ENCODE assay signal across 8 cellular contexts in genomic region chr3:53255775-53256703, GRCh38. TPM values are rescaled to one million over a fixed set of nuclear protein-coding genes. Genes with fewer than 3 reads are reported as not detected.
DNase-seq lines count a peak whose midpoint lies in the region; ATAC-seq and TF ChIP-seq lines count a peak whose summit lies in the region.

Gene TKT, minus strand, starts transcription at chr3:53256022. Its CDS starts 80 bp downstream, at chr3:53255942.

- H3K36me3 ChIP-seq in liver (ENCODE audit: control insufficient read depth in 4 of 4, insufficient read depth in 3 of 4, low read depth in 1 of 4, low read length in 3 of 4): no peaks in the 10 kb centered on the region

- DNase-seq in AG08395 (ENCODE audit: low spot score) (peak; percentile 99), NCI-H510A treated with DMSO at 0.1 percent for 48 hours (lab: John Stamatoyannopoulos, UW) (peak; percentile 55), dermis blood vessel endothelial cell (peak; percentile 87)
- DNase-seq in activated CD4-positive, alpha-beta T cell treated with anti-CD3 and anti-CD28 coated beads, Interleukin-2, amount 50 U/mL, for 24 hours (ENCODE audit: low read depth in 1 of 2, low spot score in 1 of 2): peak; percentile 68 to 69
- DNase-seq in stimulated activated CD4-positive, alpha-beta T cell treated with anti-CD3 and anti-CD28 coated beads, Interleukin-4, amount 100 ng/mL, for 1 hour: peak; percentile 82

- no peak for TF ChIP-seq RAD21 in liver (IDR thresholded peaks at IDR 0.05)

- H3K9ac ChIP-seq in liver (ENCODE audit: low read depth in 1 of 2, low read length in 2 of 2): peak within 1 kb of the TSS; percentile 64 to 75

- 13% methylated on average over 66 of the region's 66 CpGs for WGBS in liver

- H3K4me3 ChIP-seq in liver (ENCODE audit: low read depth in 1 of 3, low read length in 3 of 3): peak within 1 kb of the TSS; percentile 76 to 81 (median 80)

- no peaks in the 10 kb centered on the region for H3K9me3 ChIP-seq in liver (ENCODE audit: control insufficient read depth in 4 of 4, low read length in 3 of 4)

- peaks cover 7 to 18% (median 13%) of the 10 kb centered on the region in 4 donors for H3K4me1 ChIP-seq in liver (ENCODE audit: control insufficient read depth in 4 of 4, insufficient read depth in 4 of 4, low read length in 3 of 4)

- peak; percentile 63 for ATAC-seq in GM18868 (IDR thresholded peaks at IDR 0.05; ENCODE audit: unreplicated experiment)
- ATAC-seq in HG03108 (IDR thresholded peaks at IDR 0.05; ENCODE audit: unreplicated experiment): peak; percentile 39

- TF ChIP-seq CTCF in liver (IDR thresholded peaks at IDR 0.05; ENCODE audit: low read depth, low read length, missing input control): no peak

- H3K27me3 ChIP-seq in liver (ENCODE audit: control insufficient read depth in 4 of 4, insufficient read depth in 4 of 4, low read length in 3 of 4): no peaks in the 10 kb centered on the region

- peak within 1 kb of the TSS; percentile 76 to 78 for H3K27ac ChIP-seq in liver (ENCODE audit: low read depth in 1 of 2, low read length in 2 of 2)

TF ChIP-seq in liver, 16 proteins besides CTCF, POLR2A, EP300 and RAD21:
- TF ChIP-seq JUND (IDR thresholded peaks at IDR 0.05) (no peak), GABPA (IDR thresholded peaks at IDR 0.05 in 1 of 2, conservative IDR thresholded peaks at IDR 0.05 in 1 of 2) (no peak), RXRA (IDR thresholded peaks at IDR 0.05) (no peak), HNF4A (conservative IDR thresholded peaks at IDR 0.05) (no peak), SP1 (IDR thresholded peaks at IDR 0.05) (peak; percentile 44), YY1 (IDR thresholded peaks at IDR 0.05) (no peak), REST (IDR thresholded peaks at IDR 0.05) (peak; percentile 93), MAX (IDR thresholded peaks at IDR 0.05) (no peak), EGR1 (IDR thresholded peaks at IDR 0.05; ENCODE audit: low read depth in 2 of 2) (no peak), FOXA1 (IDR thresholded peaks at IDR 0.05) (no peak), ZBTB33 (IDR thresholded peaks at IDR 0.05) (no peak), HNF4G (IDR thresholded peaks at IDR 0.05) (no peak), FOXA2 (IDR thresholded peaks at IDR 0.05) (no peak), TAF1 (conservative IDR thresholded peaks at IDR 0.05) (no peak), NR2F2 (IDR thresholded peaks at IDR 0.05) (no peak), ATF3 (IDR thresholded peaks at IDR 0.05) (no peak)

RNA-seq across cellular contexts. Expression of gene TKT, which starts in this region (rescaled TPM):
- 297 and 647 TPM in 2 replicates for total RNA-seq in dermis blood vessel endothelial cell
- total RNA-seq in liver: 100 to 1,000 TPM in 1 of 2 donors, 10 to 100 TPM in 1; 79.2 to 202 TPM
- 100 to 1,000 TPM in 1 of 2 donors, 10 to 100 TPM in 1; 18.1 to 178 TPM for polyA plus RNA-seq in liver

Comparison
In these comparisons a context has a peak if more than half of its experiments do, and no peak if none do; other contexts are left out.
1. Peak in every context shown above with its lines: DNase-seq, ATAC-seq, H3K4me3 ChIP-seq and H3K27ac ChIP-seq.